Comparison of ENCODE assay signal across 7 cellular contexts in genomic region chr6:71558974-71559373, GRCh38.
"Had no signal": no experiment of that assay in that cellular context is flagged by ENCODE, and none has a peak within 500 bp of the region (broad histone marks: within the 10 kb centered on the region; RNA-seq: fewer than 3 reads in every experiment).

No MANE protein-coding gene starts in this region.

- DNase-seq: IMR-90, KBM-7, KG1 had no signal

- H3K4me1 Mint-ChIP-seq: IgD-negative memory B cell had no signal

- H3K4me3 Mint-ChIP-seq: IgD-negative memory B cell had no signal

- H3K4me3 ChIP-seq: K562 had no signal

- H3K27ac ChIP-seq: HL-60, KMS-11 had no signal

- H3K36me3 Mint-ChIP-seq: IgD-negative memory B cell had no signal
